In the genomic region with DNA sequence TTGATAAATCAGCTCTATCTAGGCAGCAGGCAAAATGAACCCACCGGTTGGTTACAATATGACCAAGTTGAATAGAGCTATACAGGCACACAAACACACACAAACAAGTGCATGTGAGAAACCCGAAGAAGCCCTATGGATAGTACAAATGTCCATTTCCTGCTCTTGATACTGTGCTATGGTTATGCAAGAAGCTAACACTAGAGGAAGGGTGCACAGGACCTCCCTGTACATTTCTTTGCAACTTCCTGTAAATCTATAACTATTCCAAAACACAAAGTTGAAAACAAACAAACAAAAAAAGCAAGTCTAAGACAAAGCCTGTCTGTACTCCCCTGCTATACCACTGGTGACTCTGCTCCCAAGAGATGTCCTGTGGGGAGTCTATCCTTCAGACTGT, we compare ENCODE assay signal across 33 cellular contexts. TPM values are rescaled to one million over a fixed set of nuclear protein-coding genes. Genes with fewer than 3 reads are reported as not detected.
"Had no signal": no experiment of that assay in that cellular context is flagged by ENCODE, and none has a peak within 500 bp of the region (broad histone marks: within the 10 kb centered on the region; RNA-seq: fewer than 3 reads in every experiment).

No MANE protein-coding gene starts in this region.

- ATAC-seq: activated CD8-positive, alpha-beta T cell treated with anti-CD3 and anti-CD28 coated beads for 36 hours; activated naive CD4-positive, alpha-beta T cell treated with anti-CD3 and anti-CD28 coated beads, Interleukin-2, amount 50 U/mL, for 72 hours; activated T-cell treated with anti-CD3 and anti-CD28 coated beads, Interleukin-2, amount 50 U/mL, for 4 hours; activated T-helper 17 cell treated with anti-CD3 and anti-CD28 coated beads, Interleukin-2, amount 50 U/mL, for 72 hours; left ventricle myocardium superior; naive thymus-derived CD4-positive, alpha-beta T cell; pancreas; psoas muscle; stimulated activated memory B cell treated with anti-CD40 and anti-IgM and Interleukin-4, amounts not matched to agents 10 μg/mL and 1 μg/mL and 100 μg/mL, for 72 hours; stimulated activated naive CD8-positive, alpha-beta T cell treated with anti-CD3 and anti-CD28 coated beads, Interleukin-15, amount 100 ng/mL, for 72 hours had no signal

- H3K27ac ChIP-seq: breast epithelium, epithelial cell of prostate, esophagus squamous epithelium, pancreas, psoas muscle, vagina had no signal

- H3K27me3 ChIP-seq: breast epithelium, esophagus squamous epithelium, pancreas, vagina had no signal

- H3K36me3 ChIP-seq: breast epithelium, esophagus squamous epithelium, pancreas, vagina had no signal

- H3K4me3 ChIP-seq: breast epithelium, esophagus squamous epithelium, pancreas, psoas muscle, smooth muscle cell, vagina had no signal

- H3K4me1 ChIP-seq: breast epithelium, pancreas, vagina had no signal

- H3K9me3 ChIP-seq: breast epithelium, esophagus squamous epithelium, pancreas, psoas muscle, vagina had no signal

- DNase-seq: activated CD4-positive, alpha-beta T cell treated with anti-CD3 and anti-CD28 coated beads for 1 hour; activated CD4-positive, alpha-beta T cell treated with anti-CD3 and anti-CD28 coated beads, Interleukin-2, amount 50 U/mL, for 1 hour; activated CD8-positive, alpha-beta T cell treated with anti-CD3 and anti-CD28 coated beads for 36 hours; activated naive CD4-positive, alpha-beta T cell; activated T-cell treated with anti-CD3 and anti-CD28 coated beads, Interleukin-2, amount 50 U/mL, for 4 hours; central memory CD4-positive, alpha-beta T cell; dermis blood vessel endothelial cell; effector CD4-positive, alpha-beta T cell; esophagus squamous epithelium; foreskin melanocyte; left ventricle myocardium superior; midbrain; naive thymus-derived CD4-positive, alpha-beta T cell; nucleus accumbens; pancreas; psoas muscle; stimulated activated CD4-positive, alpha-beta T cell treated with anti-CD3 and anti-CD28 coated beads, Interleukin-1b, Interleukin-23, amount 100 ng/mL, for 48 hours; stimulated activated CD4-positive, alpha-beta T cell treated with anti-CD3 and anti-CD28 coated beads, Interleukin-4, amount 100 ng/mL, for 4 hours; stimulated activated CD8-positive, alpha-beta memory T cell treated with anti-CD3 and anti-CD28 coated beads, Interleukin-4, amount 100 ng/mL, for 48 hours; stimulated activated naive CD8-positive, alpha-beta T cell treated with anti-CD3 and anti-CD28 coated beads, Interleukin-15, amount 100 ng/mL, for 72 hours; substantia nigra; T-helper 9 cell had no signal

- FAIRE-seq: endometrium, islet of Langerhans, pancreas had no signal

RNA-seq across cellular contexts. Expression of a gene that starts 8.2 kb away (rescaled TPM):
- total RNA-seq: activated CD8-positive, alpha-beta T cell treated with anti-CD3 and anti-CD28 coated beads for 36 hours; activated naive CD4-positive, alpha-beta T cell treated with anti-CD3 and anti-CD28 coated beads, Interleukin-2, amount 50 U/mL, for 72 hours; activated T-cell treated with anti-CD3 and anti-CD28 coated beads, Interleukin-2, amount 50 U/mL, for 4 hours; activated T-helper 17 cell treated with anti-CD3 and anti-CD28 coated beads, Interleukin-2, amount 50 U/mL, for 72 hours; breast epithelium; dermis blood vessel endothelial cell; glomerular endothelial cell; left ventricle myocardium superior; naive thymus-derived CD4-positive, alpha-beta T cell; neural crest cell; pancreas; smooth muscle cell; vagina had no signal
- polyA plus RNA-seq: naive thymus-derived CD4-positive, alpha-beta T cell; pancreas; smooth muscle cell had no signal

RNA-seq across cellular contexts. Expression of a gene that starts 38.0 kb away (rescaled TPM):
- total RNA-seq: activated CD8-positive, alpha-beta T cell treated with anti-CD3 and anti-CD28 coated beads for 36 hours; activated naive CD4-positive, alpha-beta T cell treated with anti-CD3 and anti-CD28 coated beads, Interleukin-2, amount 50 U/mL, for 72 hours; activated T-helper 17 cell treated with anti-CD3 and anti-CD28 coated beads, Interleukin-2, amount 50 U/mL, for 72 hours had no signal
